Comparison of ENCODE assay signal across 20 cellular contexts in the genomic region with DNA sequence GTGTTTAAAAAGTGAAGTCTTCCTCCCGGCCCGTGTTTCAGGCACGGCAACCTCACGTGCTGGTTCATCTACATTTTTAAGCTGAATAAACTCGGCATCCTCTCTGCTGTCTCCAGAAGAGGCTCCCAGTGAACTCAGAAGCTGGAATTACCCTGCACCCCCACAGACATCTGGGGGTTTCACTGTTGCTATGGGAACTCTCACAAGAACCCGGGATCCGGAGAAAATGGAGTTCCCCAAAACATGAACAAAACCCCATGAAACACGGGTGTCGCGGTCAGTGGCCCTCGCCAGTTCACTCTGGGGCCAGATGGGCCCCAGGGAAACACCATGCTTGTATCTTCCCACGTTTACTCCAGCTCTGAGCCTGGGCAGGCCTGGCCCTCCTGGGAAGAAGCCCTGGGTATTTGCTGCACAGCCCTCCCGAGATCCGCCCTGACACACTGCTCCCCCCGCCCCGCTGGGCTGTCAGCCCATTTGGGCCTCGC.
"Had no signal": no experiment of that assay in that cellular context is flagged by ENCODE, and none has a peak within 500 bp of the region (broad histone marks: within the 10 kb centered on the region; RNA-seq: fewer than 3 reads in every experiment).

No MANE protein-coding gene starts in this region.

- DNase-seq: activated CD4-positive, alpha-beta memory T cell treated with anti-CD3 and anti-CD28 coated beads for 36 hours; activated CD4-positive, alpha-beta T cell treated with anti-CD3 and anti-CD28 coated beads for 48 hours; activated naive CD4-positive, alpha-beta T cell treated with Interleukin-2 at 50 U/mL for 16 hours; activated naive CD8-positive, alpha-beta T cell treated with anti-CD3 and anti-CD28 coated beads, Interleukin-2, amount 10 ng/mL, durations not matched to agents 7 days and 5 days; activated T-cell treated with anti-CD3 and anti-CD28 coated beads, Interleukin-2, amount 50 U/mL, for 48 hours; amniotic stem cell; dorsolateral prefrontal cortex; effector memory CD8-positive, alpha-beta T cell; foreskin melanocyte; lower lobe of right lung; naive B cell; retina; stimulated activated CD4-positive, alpha-beta T cell treated with anti-CD3 and anti-CD28 coated beads, Interleukin-2, amount 100 ng/mL, for 48 hours; stimulated activated CD8-positive, alpha-beta memory T cell treated with anti-CD3 and anti-CD28 coated beads, Interleukin-4, amount 100 ng/mL, for 48 hours; stimulated activated naive B cell treated with anti-CD40 and anti-IgM and Interleukin-4, amounts not matched to agents 10 μg/mL and 1 μg/mL and 100 μg/mL, for 72 hours; uterus had no signal

- H3K4me1 ChIP-seq: breast epithelium, lower lobe of right lung, transverse colon, uterus had no signal

- H3K9me3 ChIP-seq: breast epithelium, lower lobe of right lung, transverse colon, uterus had no signal

- ATAC-seq: effector memory CD8-positive, alpha-beta T cell; esophagus mucosa; left lobe of liver; lower lobe of right lung; stimulated activated naive B cell treated with anti-CD40 and anti-IgM and Interleukin-4, amounts not matched to agents 10 μg/mL and 1 μg/mL and 100 μg/mL, for 72 hours had no signal

- H3K36me3 ChIP-seq: breast epithelium, lower lobe of right lung, transverse colon, uterus had no signal

- H3K27me3 ChIP-seq: uterus had no signal

- H3K4me3 ChIP-seq: breast epithelium, dorsolateral prefrontal cortex, lower lobe of right lung, transverse colon, uterus had no signal

- H3K27ac ChIP-seq: breast epithelium, dorsolateral prefrontal cortex, lower lobe of right lung, transverse colon, uterus had no signal
